In genomic region chr5:52520171-52520570, GRCh38 we compare ENCODE assay signal across 24 cellular contexts.
"Had no signal": no experiment of that assay in that cellular context is flagged by ENCODE, and none has a peak within 500 bp of the region (broad histone marks: within the 10 kb centered on the region; RNA-seq: fewer than 3 reads in every experiment).

No MANE protein-coding gene starts in this region.

- H2AFZ ChIP-seq: PC-9 had no signal

- H3K9me3 ChIP-seq: Peyer's patch, SJCRH30 had no signal

- ATAC-seq: Right ventricle myocardium inferior, T-cell had no signal

- DNase-seq: Karpas-422; KBM-7; MV-4-11; NCI-H1048; NCI-H1436; NCI-H187; NCI-H2029; NCI-H2081 treated with DMSO at 0.1 percent for 48 hours; NCI-H2171; NCI-H226; NCI-H446; NCI-H510A; NCI-H524 treated with DMSO at 0.1 percent for 48 hours; NCI-H69; NCI-H774; NK-92 treated with Interleukin-12 subunit alpha and Interleukin-12 subunit beta, amount 100 ng/mL, for 24 hours; OCI-M1; PC-9; Peyer's patch; SHP77 treated with DMSO at 0.1 percent for 48 hours; SJCRH30; SW 1271; T-cell had no signal

- H3K27me3 ChIP-seq: Peyer's patch, SJCRH30 had no signal

- H3K4me3 ChIP-seq: PC-9, Peyer's patch, SJCRH30 had no signal

- H3K4me1 ChIP-seq: Peyer's patch, SJCRH30 had no signal

- H3K4me2 ChIP-seq: PC-9 had no signal

- H3K36me3 ChIP-seq: Peyer's patch, SJCRH30 had no signal

- H3K27ac ChIP-seq: PC-9, Peyer's patch, SJCRH30 had no signal
